Comparison of ENCODE assay signal across 11 cellular contexts in genomic region chr18:3015851-3016250, GRCh38. TPM values are rescaled to one million over a fixed set of nuclear protein-coding genes. Genes with fewer than 3 reads are reported as not detected.
DNase-seq lines count a peak whose midpoint lies in the region; ATAC-seq, FAIRE-seq and TF ChIP-seq lines count a peak whose summit lies in the region.
"Had no signal": no experiment of that assay in that cellular context is flagged by ENCODE, and none has a peak within 500 bp of the region (broad histone marks: within the 10 kb centered on the region; RNA-seq: fewer than 3 reads in every experiment).

No MANE protein-coding gene starts in this region.

- no peak overlapping the region for H3K23ac ChIP-seq in mesenchymal stem cell (ENCODE audit: low read length in 2 of 2)

- H3K36me3 ChIP-seq in heart left ventricle (peaks cover 0 to 3% (median 0%) of the 10 kb centered on the region in 9 donors), astrocyte (ENCODE audit: insufficient read depth, low read length) (peaks cover 3% of the 10 kb centered on the region), mesenchymal stem cell (ENCODE audit: control insufficient read depth in 1 of 2, insufficient read depth in 2 of 2, low read depth in 1 of 2, low read length in 2 of 2) (peaks cover 1 to 4% of the 10 kb centered on the region in 2 experiments)

- H2AFZ ChIP-seq in astrocyte (ENCODE audit: low read depth, low read length) (no peak overlapping the region), mesenchymal stem cell (ENCODE audit: low read depth, low read length) (no peak overlapping the region)

- H2AK5ac ChIP-seq in mesenchymal stem cell (ENCODE audit: low read length, severe bottlenecking) = no peak overlapping the region

- H3K79me2 ChIP-seq in astrocyte (ENCODE audit: insufficient read depth, low read length) = peaks cover 13% of the 10 kb centered on the region

- intact Hi-C loops in heart left ventricle (cut with DNase I) = loop anchor here in 5 of 10 donors (5.0 to 10.0 kb wide), 5 partner anchors 41 to 249 kb away; partner anchors contain the start of genes MYL12A (in 2 of the 5) and MYL12B (in 1 of the 5)
- intact Hi-C loops in Right ventricle myocardium superior (cut with DNase I) = no loop called here

- no peak overlapping the region for H3K4me2 ChIP-seq in astrocyte (ENCODE audit: low read length)
- no peak overlapping the region for H3K4me2 ChIP-seq in mesenchymal stem cell (ENCODE audit: low read length, poor library complexity, severe bottlenecking)

- 79 to 90% (median 86%) methylated on average over 4 of the region's 4 CpGs for WGBS in heart left ventricle, 4 donors
- 89% methylated on average over 4 of the region's 4 CpGs for WGBS in mesenchymal stem cell

- H3K4me3 ChIP-seq in heart left ventricle = no peak overlapping the region
- no peak overlapping the region for H3K4me3 ChIP-seq in astrocyte (ENCODE audit: insufficient read depth, low read depth, low read length)
- no peak overlapping the region for H3K4me3 ChIP-seq in mesenchymal stem cell (ENCODE audit: insufficient read depth in 1 of 2, low read depth in 1 of 2, low read length in 2 of 2)

- no peak overlapping the region for H2BK120ac ChIP-seq in mesenchymal stem cell (ENCODE audit: low read depth, low read length)

- H2BK12ac ChIP-seq in mesenchymal stem cell (ENCODE audit: low read length in 2 of 2) = no peak overlapping the region

- H4K20me1 ChIP-seq in astrocyte (ENCODE audit: insufficient read depth, low read length) = peaks cover 9% of the 10 kb centered on the region

- peak overlapping the region; percentile 10 for H4K91ac ChIP-seq in mesenchymal stem cell (ENCODE audit: low read length)

- peak overlapping the region in 1 of 2 experiments; percentile 17 for H3K4ac ChIP-seq in mesenchymal stem cell (ENCODE audit: low read depth in 1 of 2, low read length in 2 of 2)

- no peaks in the 10 kb centered on the region for H3K27me3 Mint-ChIP-seq in astrocyte (ENCODE audit: low read depth, unreplicated experiment)
- H3K27me3 Mint-ChIP-seq in type B pancreatic cell = peaks cover 13% of the 10 kb centered on the region

- H3K18ac ChIP-seq in mesenchymal stem cell (ENCODE audit: low read depth in 1 of 2, low read length in 2 of 2) = no peak overlapping the region

- H3K4me3 Mint-ChIP-seq in astrocyte (ENCODE audit: unreplicated experiment) = no peak overlapping the region
- H3K4me3 Mint-ChIP-seq in type B pancreatic cell = peak overlapping the region; percentile 54

- H3K9me3 Mint-ChIP-seq in astrocyte (ENCODE audit: unreplicated experiment) (no peaks in the 10 kb centered on the region), type B pancreatic cell (no peaks in the 10 kb centered on the region)

- H4K8ac ChIP-seq in mesenchymal stem cell (ENCODE audit: low read length) = no peak overlapping the region

- TF ChIP-seq CTCF in heart left ventricle (IDR thresholded peaks at IDR 0.05) (no peak), astrocyte (IDR thresholded peaks at IDR 0.05; ENCODE audit: insufficient read depth, low read depth, low read length) (no peak), type B pancreatic cell (conservative IDR thresholded peaks at IDR 0.05) (no peak)

- H2BK5ac ChIP-seq in mesenchymal stem cell (ENCODE audit: low read depth, low read length, poor library complexity, severe bottlenecking) = no peak overlapping the region

- H3K9me3 ChIP-seq in heart left ventricle (no peaks in the 10 kb centered on the region), astrocyte (ENCODE audit: insufficient read depth, low read depth, low read length) (no peaks in the 10 kb centered on the region), mesenchymal stem cell (ENCODE audit: control insufficient read depth, low read length) (no peaks in the 10 kb centered on the region)

- in situ Hi-C loops in KBM-7 (cut with MboI; ENCODE audit: low pct_unique_long_range_greater_than_20kb, low sequenced_read_pairs) = no loop called here

- TF ChIP-seq POLR2A in heart left ventricle (IDR thresholded peaks at IDR 0.05) = no peak

- H3K14ac ChIP-seq in mesenchymal stem cell (ENCODE audit: low read length in 2 of 2) = no peak overlapping the region

- no peaks in the 10 kb centered on the region for H3K27me3 ChIP-seq in heart left ventricle
- no peaks in the 10 kb centered on the region for H3K27me3 ChIP-seq in astrocyte (ENCODE audit: insufficient read depth, low read length)
- H3K27me3 ChIP-seq in mesenchymal stem cell (ENCODE audit: control insufficient read depth in 1 of 2, insufficient read depth in 1 of 2, low read length in 2 of 2) = no peaks in the 10 kb centered on the region

- FAIRE-seq in astrocyte (lab: Jason Lieb, UNC) = no peak

- H3K79me1 ChIP-seq in mesenchymal stem cell (replicated peaks; ENCODE audit: low read length, poor library complexity, severe bottlenecking) = no peaks in the 10 kb centered on the region

- H3K4me1 ChIP-seq in heart left ventricle (peaks cover 0 to 63% (median 27%) of the 10 kb centered on the region in 12 donors), astrocyte (ENCODE audit: insufficient read depth, low read length) (peaks cover 14% of the 10 kb centered on the region), mesenchymal stem cell (ENCODE audit: control insufficient read depth, insufficient read depth, low read depth, low read length) (peaks cover 15% of the 10 kb centered on the region)

- H3K4me1 Mint-ChIP-seq in astrocyte (ENCODE audit: low read depth, unreplicated experiment) = peaks cover 14% of the 10 kb centered on the region
- H3K4me1 Mint-ChIP-seq in type B pancreatic cell (ENCODE audit: unreplicated experiment) = peaks cover 36% of the 10 kb centered on the region

- H3K9ac ChIP-seq in astrocyte (ENCODE audit: low read length) (no peak overlapping the region), mesenchymal stem cell (ENCODE audit: low read length) (no peak overlapping the region)

- H3K36me3 Mint-ChIP-seq in astrocyte (ENCODE audit: low read depth, unreplicated experiment) (peaks cover 4% of the 10 kb centered on the region), type B pancreatic cell (no peaks in the 10 kb centered on the region)

- H3K27ac Mint-ChIP-seq in astrocyte (ENCODE audit: unreplicated experiment) (peak overlapping the region; percentile 7), type B pancreatic cell (peak overlapping the region; percentile 10)

- peak overlapping the region in 11 of 12 donors; percentile 23 to 90 (median 48) for H3K27ac ChIP-seq in heart left ventricle
- H3K27ac ChIP-seq in astrocyte (ENCODE audit: low read depth, low read length) = no peak overlapping the region
- no peak overlapping the region for H3K27ac ChIP-seq in mesenchymal stem cell (ENCODE audit: low read length, poor library complexity, severe bottlenecking)

- no peak overlapping the region for H2BK15ac ChIP-seq in mesenchymal stem cell (ENCODE audit: low read depth, poor library complexity, severe bottlenecking)

- DNase-seq in heart left ventricle (no peak), Right ventricle myocardium superior (no peak), astrocyte (ENCODE audit: low read depth) (no peak), mesenchymal stem cell (no peak), type B pancreatic cell (ENCODE audit: extremely low spot score, unreplicated experiment) (no peak), KBM-7 (no peak), NCI-H2107 treated with DMSO at 0.1 percent for 48 hours (lab: John Stamatoyannopoulos, UW; ENCODE audit: unreplicated experiment) (no peak), NOMO-1 treated with dmso at 0.1 percent for 144 hours (lab: John Stamatoyannopoulos, UW; ENCODE audit: unreplicated experiment) (no peak)
- DNase-seq: activated effector memory CD4-positive, alpha-beta T cell treated with Interleukin-2 at 50 U/mL for 16 hours; NCI-H524 treated with DMSO at 0.1 percent for 48 hours; T-helper 9 cell had no signal

- ATAC-seq in heart left ventricle = no peak
- no peak for ATAC-seq in Right ventricle myocardium superior (ENCODE audit: poor library complexity)

RNA-seq across cellular contexts. Expression of gene LPIN2, which starts 2.9 kb away (rescaled TPM):
- total RNA-seq in heart left ventricle = 10 to 100 TPM in 6 of 9 donors, 1 to 10 TPM in 3; 6.1 to 21.6 (median 10.9) TPM
- 10 to 100 TPM in 1 of 2 donors, 1 to 10 TPM in 1; 1.9 to 12.8 TPM for polyA plus RNA-seq in heart left ventricle
- 10.4 TPM for total RNA-seq in Right ventricle myocardium superior
- 14.6 and 16.5 TPM in 2 replicates for total RNA-seq in astrocyte
- 28.4 TPM for polyA plus RNA-seq in mesenchymal stem cell (2013, experiment 1 of 2)
- 28.0 TPM for polyA plus RNA-seq in mesenchymal stem cell (2013, experiment 2 of 2)
- total RNA-seq in type B pancreatic cell (ENCODE audit: low replicate concordance) = 17.8 and 26.8 TPM in 2 replicates

Comparison
In these comparisons a context has a peak if more than half of its experiments do, and no peak if none do; other contexts are left out.
1. H3K27ac ChIP-seq: peak in heart left ventricle (11 of 12); none in astrocyte (single experiment) and mesenchymal stem cell (single experiment).